In genomic region chr10:131147301-131147975, GRCh38 we compare ENCODE assay signal across 23 cellular contexts.
"Had no signal": no experiment of that assay in that cellular context is flagged by ENCODE, and none has a peak within 500 bp of the region (broad histone marks: within the 10 kb centered on the region; RNA-seq: fewer than 3 reads in every experiment).

No MANE protein-coding gene starts in this region.

- ATAC-seq: activated CD8-positive, alpha-beta memory T cell treated with anti-CD3 and anti-CD28 coated beads, Interleukin-2, amount 10 ng/mL, durations not matched to agents 7 days and 5 days; activated naive CD8-positive, alpha-beta T cell treated with anti-CD3 and anti-CD28 coated beads, Interleukin-2, amount 50 U/mL, for 24 hours; WTC11 had no signal

- H3K27ac Mint-ChIP-seq: activated CD4-positive, alpha-beta T cell treated with anti-CD3 and anti-CD28 coated beads, Interleukin-2, amount 10 ng/mL, durations not matched to agents 24 days and 14 days; activated CD8-positive, alpha-beta memory T cell treated with anti-CD3 and anti-CD28 coated beads, Interleukin-2, amount 10 ng/mL, durations not matched to agents 7 days and 5 days; activated naive CD4-positive, alpha-beta T cell treated with anti-CD3 and anti-CD28 coated beads, Interleukin-2, amount 50 U/mL, for 24 hours; activated naive CD8-positive, alpha-beta T cell treated with anti-CD3 and anti-CD28 coated beads, Interleukin-2, amount 50 U/mL, for 24 hours; activated T-cell treated with anti-CD3 and anti-CD28 coated beads, Interleukin-2, amount 50 U/mL, for 24 hours; activated T-helper 1 cell treated with anti-CD3 and anti-CD28 coated beads, Interleukin-12 subunit alpha, Interleukin-12 subunit beta, Interleukin-2, Interleukin-4 antibody, amounts not matched to agents 30 ng/mL and 10 ng/mL and 1 ng/mL, durations not matched to agents 14 hours and 24 hours and 36 hours; T-helper 1 cell treated with Interleukin-12 subunit alpha and Interleukin-12 subunit beta and Interleukin-4 antibody, amounts not matched to agents 30 μg/mL and 1 μg/mL, for 36 hours; WTC11 had no signal

- H3K27me3 Mint-ChIP-seq: activated CD4-positive, alpha-beta T cell treated with anti-CD3 and anti-CD28 coated beads, Interleukin-2, amount 10 ng/mL, durations not matched to agents 24 days and 14 days; activated CD8-positive, alpha-beta memory T cell treated with anti-CD3 and anti-CD28 coated beads, Interleukin-2, amount 10 ng/mL, durations not matched to agents 7 days and 5 days; activated naive CD4-positive, alpha-beta T cell treated with anti-CD3 and anti-CD28 coated beads, Interleukin-2, amount 50 U/mL, for 24 hours; activated naive CD8-positive, alpha-beta T cell treated with anti-CD3 and anti-CD28 coated beads, Interleukin-2, amount 50 U/mL, for 24 hours; activated T-cell treated with anti-CD3 and anti-CD28 coated beads, Interleukin-2, amount 50 U/mL, for 24 hours had no signal

- H3K36me3 ChIP-seq: ascending aorta had no signal

- DNase-seq: activated CD4-positive, alpha-beta T cell treated with anti-CD3 and anti-CD28 coated beads for 1 hour; activated CD4-positive, alpha-beta T cell treated with anti-CD3 and anti-CD28 coated beads, Interleukin-2, amount 10 ng/mL, durations not matched to agents 24 days and 14 days; activated CD4-positive, alpha-beta T cell treated with anti-CD3 and anti-CD28 coated beads, Interleukin-2, amount 50 U/mL, for 48 hours; activated CD8-positive, alpha-beta memory T cell treated with anti-CD3 and anti-CD28 coated beads, Interleukin-2, amount 10 ng/mL, durations not matched to agents 7 days and 5 days; activated effector memory CD4-positive, alpha-beta T cell treated with Interleukin-2 at 50 U/mL for 16 hours; activated naive CD4-positive, alpha-beta T cell; activated naive CD8-positive, alpha-beta T cell treated with anti-CD3 and anti-CD28 coated beads, Interleukin-2, amount 50 U/mL, for 24 hours; activated T-cell treated with anti-CD3 and anti-CD28 coated beads, Interleukin-2, amount 50 U/mL, for 24 hours; amniotic stem cell; KG1; NCI-H1048; NCI-H146; NCI-H187 treated with DMSO at 0.1 percent for 48 hours; NCI-H2081 treated with DMSO at 0.1 percent for 48 hours; NCI-H446; PC-9; SHP77 treated with DMSO at 0.1 percent for 48 hours had no signal

- H3K4me1 Mint-ChIP-seq: activated CD4-positive, alpha-beta T cell treated with anti-CD3 and anti-CD28 coated beads, Interleukin-2, amount 10 ng/mL, durations not matched to agents 24 days and 14 days; activated CD8-positive, alpha-beta memory T cell treated with anti-CD3 and anti-CD28 coated beads, Interleukin-2, amount 10 ng/mL, durations not matched to agents 7 days and 5 days; activated naive CD4-positive, alpha-beta T cell treated with anti-CD3 and anti-CD28 coated beads, Interleukin-2, amount 50 U/mL, for 24 hours; activated naive CD8-positive, alpha-beta T cell treated with anti-CD3 and anti-CD28 coated beads, Interleukin-2, amount 50 U/mL, for 24 hours had no signal

- H3K36me3 Mint-ChIP-seq: activated CD8-positive, alpha-beta memory T cell treated with anti-CD3 and anti-CD28 coated beads, Interleukin-2, amount 10 ng/mL, durations not matched to agents 7 days and 5 days; activated naive CD4-positive, alpha-beta T cell treated with anti-CD3 and anti-CD28 coated beads, Interleukin-2, amount 50 U/mL, for 24 hours had no signal

- H3K4me2 ChIP-seq: PC-9 had no signal

- H2AFZ ChIP-seq: PC-9 had no signal

- H3K4me3 Mint-ChIP-seq: activated CD4-positive, alpha-beta T cell treated with anti-CD3 and anti-CD28 coated beads, Interleukin-2, amount 10 ng/mL, durations not matched to agents 24 days and 14 days; activated CD8-positive, alpha-beta memory T cell treated with anti-CD3 and anti-CD28 coated beads, Interleukin-2, amount 10 ng/mL, durations not matched to agents 7 days and 5 days; activated naive CD4-positive, alpha-beta T cell treated with anti-CD3 and anti-CD28 coated beads, Interleukin-2, amount 50 U/mL, for 24 hours; activated naive CD8-positive, alpha-beta T cell treated with anti-CD3 and anti-CD28 coated beads, Interleukin-2, amount 50 U/mL, for 24 hours; activated T-cell treated with anti-CD3 and anti-CD28 coated beads, Interleukin-2, amount 50 U/mL, for 24 hours; activated T-helper 1 cell treated with anti-CD3 and anti-CD28 coated beads, Interleukin-12 subunit alpha, Interleukin-12 subunit beta, Interleukin-2, Interleukin-4 antibody, amounts not matched to agents 30 ng/mL and 10 ng/mL and 1 ng/mL, durations not matched to agents 14 hours and 24 hours and 36 hours; T-helper 1 cell treated with Interleukin-12 subunit alpha and Interleukin-12 subunit beta and Interleukin-4 antibody, amounts not matched to agents 30 μg/mL and 1 μg/mL, for 36 hours; WTC11 had no signal

- H3K4me1 ChIP-seq: ascending aorta had no signal

- H3K27me3 ChIP-seq: ascending aorta, body of pancreas had no signal

- H3K27ac ChIP-seq: ascending aorta, PC-9 had no signal

- H3K9me3 ChIP-seq: ascending aorta, body of pancreas had no signal

- H3K4me3 ChIP-seq: ascending aorta, body of pancreas, PC-9 had no signal
